In the genomic region with DNA sequence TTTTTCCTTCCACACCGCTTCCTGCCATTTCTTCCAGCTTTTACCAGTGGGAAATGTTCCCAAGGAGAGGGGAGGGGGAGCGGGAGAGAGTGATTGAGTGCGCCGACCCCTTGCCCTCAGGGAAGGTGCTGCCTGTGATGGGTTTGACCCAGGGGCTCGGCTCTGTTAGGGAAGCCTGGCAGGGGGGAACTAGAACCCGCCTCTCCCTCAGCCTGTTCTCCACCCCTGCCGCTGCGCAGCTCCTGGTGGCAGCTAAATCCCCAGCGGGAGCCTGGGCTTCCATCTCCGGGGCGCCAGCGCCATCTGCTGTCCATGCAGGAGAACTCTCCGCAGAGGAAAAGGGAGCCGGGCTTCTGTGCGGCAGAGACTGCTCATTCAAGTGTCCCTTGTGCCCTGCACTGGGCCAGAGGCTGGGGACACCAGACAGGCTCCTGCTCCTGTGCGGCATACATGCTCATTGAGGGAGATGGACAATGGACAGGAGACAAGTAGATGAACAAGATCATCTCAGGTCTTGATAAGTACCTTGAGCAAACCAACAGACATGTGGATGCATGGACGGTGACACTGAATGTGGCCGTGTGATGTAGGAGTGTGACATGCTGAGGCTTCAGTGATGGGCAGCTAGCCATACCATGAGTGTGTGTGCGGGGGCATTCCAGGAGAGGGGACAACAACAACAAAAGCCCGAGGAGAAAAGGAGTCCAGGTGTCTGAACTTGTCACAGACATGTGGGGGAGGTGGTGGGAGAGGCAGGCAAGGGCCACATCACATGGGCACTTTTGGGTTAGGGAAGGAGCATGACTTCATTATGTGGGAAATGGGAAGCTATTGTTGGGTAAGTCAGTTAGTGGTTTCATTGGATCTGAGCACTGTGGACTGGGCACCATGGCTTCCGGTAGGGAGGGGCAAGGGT, we compare ENCODE assay signal across 1 cellular context.
TF ChIP-seq lines count a peak whose summit lies in the region.

No MANE protein-coding gene starts in this region.

TF ChIP-seq in HepG2, 621 proteins besides CTCF, POLR2A, EP300 and RAD21 (continued from another document and continues in another):
- TF ChIP-seq, protein P1, sequence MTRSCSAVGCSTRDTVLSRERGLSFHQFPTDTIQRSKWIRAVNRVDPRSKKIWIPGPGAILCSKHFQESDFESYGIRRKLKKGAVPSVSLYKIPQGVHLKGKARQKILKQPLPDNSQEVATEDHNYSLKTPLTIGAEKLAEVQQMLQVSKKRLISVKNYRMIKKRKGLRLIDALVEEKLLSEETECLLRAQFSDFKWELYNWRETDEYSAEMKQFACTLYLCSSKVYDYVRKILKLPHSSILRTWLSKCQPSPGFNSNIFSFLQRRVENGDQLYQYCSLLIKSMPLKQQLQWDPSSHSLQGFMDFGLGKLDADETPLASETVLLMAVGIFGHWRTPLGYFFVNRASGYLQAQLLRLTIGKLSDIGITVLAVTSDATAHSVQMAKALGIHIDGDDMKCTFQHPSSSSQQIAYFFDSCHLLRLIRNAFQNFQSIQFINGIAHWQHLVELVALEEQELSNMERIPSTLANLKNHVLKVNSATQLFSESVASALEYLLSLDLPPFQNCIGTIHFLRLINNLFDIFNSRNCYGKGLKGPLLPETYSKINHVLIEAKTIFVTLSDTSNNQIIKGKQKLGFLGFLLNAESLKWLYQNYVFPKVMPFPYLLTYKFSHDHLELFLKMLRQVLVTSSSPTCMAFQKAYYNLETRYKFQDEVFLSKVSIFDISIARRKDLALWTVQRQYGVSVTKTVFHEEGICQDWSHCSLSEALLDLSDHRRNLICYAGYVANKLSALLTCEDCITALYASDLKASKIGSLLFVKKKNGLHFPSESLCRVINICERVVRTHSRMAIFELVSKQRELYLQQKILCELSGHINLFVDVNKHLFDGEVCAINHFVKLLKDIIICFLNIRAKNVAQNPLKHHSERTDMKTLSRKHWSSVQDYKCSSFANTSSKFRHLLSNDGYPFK (CRISPR knock-in tag; IDR thresholded peaks at IDR 0.05; ENCODE audit: borderline replicate concordance) = peak; percentile 47; the same call in 1 of the 2 replicates
- TF ChIP-seq AHR (CRISPR knock-in tag; IDR thresholded peaks at IDR 0.05) (peak; percentile 58; the same call in 1 of the 2 replicates), NFE2 (CRISPR knock-in tag; IDR thresholded peaks at IDR 0.05) (no peak), ZNF556 (CRISPR knock-in tag; IDR thresholded peaks at IDR 0.05; ENCODE audit: borderline replicate concordance) (peak; percentile 79), ISL2 (CRISPR knock-in tag; IDR thresholded peaks at IDR 0.05) (0 out of 2 replicates have a peak, but pooled peaks have one; percentile 47), ZNF746 (CRISPR knock-in tag; IDR thresholded peaks at IDR 0.05) (no peak), NFATC3 (CRISPR knock-in tag; IDR thresholded peaks at IDR 0.05) (no peak), AKAP8 (CRISPR knock-in tag; IDR thresholded peaks at IDR 0.05) (no peak), CCAR2 (optimal IDR thresholded peaks at IDR 0.05; ENCODE audit: low read depth, low read length) (no peak), CAMTA2 (CRISPR knock-in tag; IDR thresholded peaks at IDR 0.05; ENCODE audit: borderline replicate concordance) (no peak), FOXK2 (IDR thresholded peaks at IDR 0.05) (no peak), RARG (CRISPR knock-in tag; IDR thresholded peaks at IDR 0.05; ENCODE audit: low read depth) (no peak), ZSCAN20 (CRISPR knock-in tag; IDR thresholded peaks at IDR 0.05; ENCODE audit: borderline replicate concordance) (no peak), MTA1 (CRISPR knock-in tag; IDR thresholded peaks at IDR 0.05; ENCODE audit: borderline replicate concordance) (0 out of 2 replicates have a peak, but pooled peaks have one; percentile 32), ZNF335 (CRISPR knock-in tag; IDR thresholded peaks at IDR 0.05) (no peak), ZNF343 (CRISPR knock-in tag; IDR thresholded peaks at IDR 0.05) (peak; percentile 100), HNF4G (IDR thresholded peaks at IDR 0.05; ENCODE audit: borderline replicate concordance, low read depth, low read length) (no peak), HNF4G (CRISPR knock-in tag; IDR thresholded peaks at IDR 0.05; ENCODE audit: borderline replicate concordance, low read depth) (no peak), ZNF468 (CRISPR knock-in tag; IDR thresholded peaks at IDR 0.05) (no peak), ZNF326 (CRISPR knock-in tag; IDR thresholded peaks at IDR 0.05; ENCODE audit: borderline replicate concordance) (no peak), ZNF816 (CRISPR knock-in tag; IDR thresholded peaks at IDR 0.05; ENCODE audit: borderline replicate concordance) (no peak), ZNF367 (CRISPR knock-in tag; IDR thresholded peaks at IDR 0.05; ENCODE audit: borderline replicate concordance) (no peak), ZNF567 (CRISPR knock-in tag; IDR thresholded peaks at IDR 0.05; ENCODE audit: borderline replicate concordance) (peak; percentile 57; the same call in 1 of the 2 replicates), ZFP90 (CRISPR knock-in tag; IDR thresholded peaks at IDR 0.05; ENCODE audit: borderline replicate concordance) (no peak), CBX2 (IDR thresholded peaks at IDR 0.05; ENCODE audit: low read depth, low read length) (no peak), CBX2 (CRISPR knock-in tag; IDR thresholded peaks at IDR 0.05; ENCODE audit: low read depth) (no peak), CBX5 (CRISPR knock-in tag; IDR thresholded peaks at IDR 0.05; ENCODE audit: borderline replicate concordance) (peak; percentile 79), ZNF350 (CRISPR knock-in tag; IDR thresholded peaks at IDR 0.05; ENCODE audit: borderline replicate concordance, low read depth) (peak; percentile 85; the same call in 1 of the 2 replicates), GTF3A (CRISPR knock-in tag; conservative IDR thresholded peaks at IDR 0.05) (no peak), ZBTB38 (CRISPR knock-in tag; IDR thresholded peaks at IDR 0.05) (peak; percentile 46; the same call in 1 of the 2 replicates), ASH2L (IDR thresholded peaks at IDR 0.05; ENCODE audit: insufficient read length, low read depth, low read length) (no peak), SMAD1 (CRISPR knock-in tag; IDR thresholded peaks at IDR 0.05; ENCODE audit: borderline replicate concordance, low read depth) (peak; percentile 73; the same call in 1 of the 2 replicates), ZNF44 (CRISPR knock-in tag; IDR thresholded peaks at IDR 0.05) (no peak), KDM3A (CRISPR knock-in tag; IDR thresholded peaks at IDR 0.05; ENCODE audit: low read depth) (0 out of 2 replicates have a peak, but pooled peaks have one; percentile 74), HMG20A (CRISPR knock-in tag; IDR thresholded peaks at IDR 0.05; ENCODE audit: borderline replicate concordance) (no peak), ZSCAN25 (CRISPR knock-in tag; IDR thresholded peaks at IDR 0.05) (peak; percentile 98), ZNF124 (CRISPR knock-in tag; IDR thresholded peaks at IDR 0.05) (peak; percentile 72; the same call in 1 of the 2 replicates), ZNF296 (CRISPR knock-in tag; conservative IDR thresholded peaks at IDR 0.05) (no peak), NCOA1 (CRISPR knock-in tag; IDR thresholded peaks at IDR 0.05) (no peak; the same call in 1 of the 2 replicates), ZNF615 (CRISPR knock-in tag; IDR thresholded peaks at IDR 0.05; ENCODE audit: borderline replicate concordance) (no peak), MAFG (CRISPR knock-in tag; IDR thresholded peaks at IDR 0.05) (no peak), ZNF501 (CRISPR knock-in tag; IDR thresholded peaks at IDR 0.05) (peak; percentile 75; the same call in 1 of the 2 replicates), NPAS2 (CRISPR knock-in tag; IDR thresholded peaks at IDR 0.05; ENCODE audit: borderline replicate concordance) (no peak), PHF8 (CRISPR knock-in tag; IDR thresholded peaks at IDR 0.05) (no peak), HOXD1 (CRISPR knock-in tag; IDR thresholded peaks at IDR 0.05) (no peak), SALL2 (CRISPR knock-in tag; IDR thresholded peaks at IDR 0.05) (0 out of 2 replicates have a peak, but pooled peaks have one; percentile 38), ZNF564 (CRISPR knock-in tag; IDR thresholded peaks at IDR 0.05) (no peak), ZNF619 (CRISPR knock-in tag; IDR thresholded peaks at IDR 0.05) (peak; percentile 78; the same call in 1 of the 2 replicates), GATAD1 (CRISPR knock-in tag; IDR thresholded peaks at IDR 0.05) (peak; percentile 43; the same call in 1 of the 2 replicates), CREM (IDR thresholded peaks at IDR 0.05) (no peak), CREM (CRISPR knock-in tag; IDR thresholded peaks at IDR 0.05) (no peak), U2AF2 (IDR thresholded peaks at IDR 0.05; ENCODE audit: low read depth, low read length) (0 out of 2 replicates have a peak, but pooled peaks have one; percentile 33), FOXK1 (CRISPR knock-in tag; IDR thresholded peaks at IDR 0.05; ENCODE audit: borderline replicate concordance, low read depth) (no peak), PCBP1 (IDR thresholded peaks at IDR 0.05; ENCODE audit: borderline replicate concordance, low read depth, low read length) (peak; percentile 84; the same call in 1 of the 2 replicates), ZNF703 (CRISPR knock-in tag; IDR thresholded peaks at IDR 0.05; ENCODE audit: borderline replicate concordance) (no peak), SIN3A (IDR thresholded peaks at IDR 0.05; ENCODE audit: borderline replicate concordance, low read depth, low read length) (no peak), ZNF768 (CRISPR knock-in tag; IDR thresholded peaks at IDR 0.05) (peak; percentile 59; the same call in 1 of the 2 replicates), ZFP36 (IDR thresholded peaks at IDR 0.05; ENCODE audit: borderline replicate concordance, low read depth, low read length, partially characterized antibody) (peak; percentile 47), ZNF274 (CRISPR knock-in tag; IDR thresholded peaks at IDR 0.05) (no peak)
- TF ChIP-seq, protein P2, sequence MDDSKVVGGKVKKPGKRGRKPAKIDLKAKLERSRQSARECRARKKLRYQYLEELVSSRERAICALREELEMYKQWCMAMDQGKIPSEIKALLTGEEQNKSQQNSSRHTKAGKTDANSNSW (CRISPR knock-in tag; IDR thresholded peaks at IDR 0.05; ENCODE audit: borderline replicate concordance) = no peak
- TF ChIP-seq, protein P3, sequence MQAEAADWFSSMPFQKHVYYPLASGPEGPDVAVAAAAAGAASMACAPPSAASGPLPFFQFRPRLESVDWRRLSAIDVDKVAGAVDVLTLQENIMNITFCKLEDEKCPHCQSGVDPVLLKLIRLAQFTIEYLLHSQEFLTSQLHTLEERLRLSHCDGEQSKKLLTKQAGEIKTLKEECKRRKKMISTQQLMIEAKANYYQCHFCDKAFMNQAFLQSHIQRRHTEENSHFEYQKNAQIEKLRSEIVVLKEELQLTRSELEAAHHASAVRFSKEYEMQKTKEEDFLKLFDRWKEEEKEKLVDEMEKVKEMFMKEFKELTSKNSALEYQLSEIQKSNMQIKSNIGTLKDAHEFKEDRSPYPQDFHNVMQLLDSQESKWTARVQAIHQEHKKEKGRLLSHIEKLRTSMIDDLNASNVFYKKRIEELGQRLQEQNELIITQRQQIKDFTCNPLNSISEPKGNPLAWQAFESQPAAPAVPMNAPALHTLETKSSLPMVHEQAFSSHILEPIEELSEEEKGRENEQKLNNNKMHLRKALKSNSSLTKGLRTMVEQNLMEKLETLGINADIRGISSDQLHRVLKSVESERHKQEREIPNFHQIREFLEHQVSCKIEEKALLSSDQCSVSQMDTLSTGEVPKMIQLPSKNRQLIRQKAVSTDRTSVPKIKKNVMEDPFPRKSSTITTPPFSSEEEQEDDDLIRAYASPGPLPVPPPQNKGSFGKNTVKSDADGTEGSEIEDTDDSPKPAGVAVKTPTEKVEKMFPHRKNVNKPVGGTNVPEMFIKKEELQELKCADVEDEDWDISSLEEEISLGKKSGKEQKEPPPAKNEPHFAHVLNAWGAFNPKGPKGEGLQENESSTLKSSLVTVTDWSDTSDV (CRISPR knock-in tag; IDR thresholded peaks at IDR 0.05) = no peak
- TF ChIP-seq, protein P4, sequence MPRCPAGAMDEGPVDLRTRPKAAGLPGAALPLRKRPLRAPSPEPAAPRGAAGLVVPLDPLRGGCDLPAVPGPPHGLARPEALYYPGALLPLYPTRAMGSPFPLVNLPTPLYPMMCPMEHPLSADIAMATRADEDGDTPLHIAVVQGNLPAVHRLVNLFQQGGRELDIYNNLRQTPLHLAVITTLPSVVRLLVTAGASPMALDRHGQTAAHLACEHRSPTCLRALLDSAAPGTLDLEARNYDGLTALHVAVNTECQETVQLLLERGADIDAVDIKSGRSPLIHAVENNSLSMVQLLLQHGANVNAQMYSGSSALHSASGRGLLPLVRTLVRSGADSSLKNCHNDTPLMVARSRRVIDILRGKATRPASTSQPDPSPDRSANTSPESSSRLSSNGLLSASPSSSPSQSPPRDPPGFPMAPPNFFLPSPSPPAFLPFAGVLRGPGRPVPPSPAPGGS (CRISPR knock-in tag; IDR thresholded peaks at IDR 0.05) = 0 out of 2 replicates have a peak, but pooled peaks have one; percentile 28
- TF ChIP-seq, protein P5, sequence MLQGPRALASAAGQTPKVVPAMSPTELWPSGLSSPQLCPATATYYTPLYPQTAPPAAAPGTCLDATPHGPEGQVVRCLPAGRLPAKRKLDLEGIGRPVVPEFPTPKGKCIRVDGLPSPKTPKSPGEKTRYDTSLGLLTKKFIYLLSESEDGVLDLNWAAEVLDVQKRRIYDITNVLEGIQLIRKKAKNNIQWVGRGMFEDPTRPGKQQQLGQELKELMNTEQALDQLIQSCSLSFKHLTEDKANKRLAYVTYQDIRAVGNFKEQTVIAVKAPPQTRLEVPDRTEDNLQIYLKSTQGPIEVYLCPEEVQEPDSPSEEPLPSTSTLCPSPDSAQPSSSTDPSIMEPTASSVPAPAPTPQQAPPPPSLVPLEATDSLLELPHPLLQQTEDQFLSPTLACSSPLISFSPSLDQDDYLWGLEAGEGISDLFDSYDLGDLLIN (CRISPR knock-in tag; IDR thresholded peaks at IDR 0.05; ENCODE audit: borderline replicate concordance) = no peak
- TF ChIP-seq, protein P6, sequence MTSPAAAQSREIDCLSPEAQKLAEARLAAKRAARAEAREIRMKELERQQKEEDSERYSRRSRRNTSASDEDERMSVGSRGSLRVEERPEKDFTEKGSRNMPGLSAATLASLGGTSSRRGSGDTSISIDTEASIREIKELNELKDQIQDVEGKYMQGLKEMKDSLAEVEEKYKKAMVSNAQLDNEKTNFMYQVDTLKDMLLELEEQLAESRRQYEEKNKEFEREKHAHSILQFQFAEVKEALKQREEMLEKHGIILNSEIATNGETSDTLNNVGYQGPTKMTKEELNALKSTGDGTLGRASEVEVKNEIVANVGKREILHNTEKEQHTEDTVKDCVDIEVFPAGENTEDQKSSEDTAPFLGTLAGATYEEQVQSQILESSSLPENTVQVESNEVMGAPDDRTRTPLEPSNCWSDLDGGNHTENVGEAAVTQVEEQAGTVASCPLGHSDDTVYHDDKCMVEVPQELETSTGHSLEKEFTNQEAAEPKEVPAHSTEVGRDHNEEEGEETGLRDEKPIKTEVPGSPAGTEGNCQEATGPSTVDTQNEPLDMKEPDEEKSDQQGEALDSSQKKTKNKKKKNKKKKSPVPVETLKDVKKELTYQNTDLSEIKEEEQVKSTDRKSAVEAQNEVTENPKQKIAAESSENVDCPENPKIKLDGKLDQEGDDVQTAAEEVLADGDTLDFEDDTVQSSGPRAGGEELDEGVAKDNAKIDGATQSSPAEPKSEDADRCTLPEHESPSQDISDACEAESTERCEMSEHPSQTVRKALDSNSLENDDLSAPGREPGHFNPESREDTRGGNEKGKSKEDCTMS (CRISPR knock-in tag; conservative IDR thresholded peaks at IDR 0.05) = no peak
